In genomic region chr7:104231054-104232046, GRCh38 we compare ENCODE assay signal across 1 cellular context.
A peak's percentile ranks its signal among the peaks of the same experiment; 100 is the strongest.
TF ChIP-seq lines count a peak whose summit lies in the region.

No MANE protein-coding gene starts in this region.

TF ChIP-seq in HepG2, 621 proteins besides CTCF, POLR2A, EP300 and RAD21 (continued from another document):
- TF ChIP-seq ZNF567 (CRISPR knock-in tag; IDR thresholded peaks at IDR 0.05; ENCODE audit: borderline replicate concordance) (no peak), ZNF597 (CRISPR knock-in tag; IDR thresholded peaks at IDR 0.05) (no peak), TBX2 (CRISPR knock-in tag; IDR thresholded peaks at IDR 0.05; ENCODE audit: borderline replicate concordance) (0 out of 2 replicates have a peak, but pooled peaks have one; percentile 19)
- TF ChIP-seq, protein P1, sequence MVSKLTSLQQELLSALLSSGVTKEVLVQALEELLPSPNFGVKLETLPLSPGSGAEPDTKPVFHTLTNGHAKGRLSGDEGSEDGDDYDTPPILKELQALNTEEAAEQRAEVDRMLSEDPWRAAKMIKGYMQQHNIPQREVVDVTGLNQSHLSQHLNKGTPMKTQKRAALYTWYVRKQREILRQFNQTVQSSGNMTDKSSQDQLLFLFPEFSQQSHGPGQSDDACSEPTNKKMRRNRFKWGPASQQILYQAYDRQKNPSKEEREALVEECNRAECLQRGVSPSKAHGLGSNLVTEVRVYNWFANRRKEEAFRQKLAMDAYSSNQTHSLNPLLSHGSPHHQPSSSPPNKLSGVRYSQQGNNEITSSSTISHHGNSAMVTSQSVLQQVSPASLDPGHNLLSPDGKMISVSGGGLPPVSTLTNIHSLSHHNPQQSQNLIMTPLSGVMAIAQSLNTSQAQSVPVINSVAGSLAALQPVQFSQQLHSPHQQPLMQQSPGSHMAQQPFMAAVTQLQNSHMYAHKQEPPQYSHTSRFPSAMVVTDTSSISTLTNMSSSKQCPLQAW (CRISPR knock-in tag; IDR thresholded peaks at IDR 0.05): peak; percentile 39; the same call in 1 of the 2 replicates
